Comparison of ENCODE assay signal across 26 cellular contexts in genomic region chr13:94033830-94034642, GRCh38.
A peak's percentile ranks its signal among the peaks of the same experiment; 100 is the strongest.
DNase-seq lines count a peak whose midpoint lies in the region; ATAC-seq and TF ChIP-seq lines count a peak whose summit lies in the region.
"Had no signal": no experiment of that assay in that cellular context is flagged by ENCODE, and none has a peak within 500 bp of the region (broad histone marks: within the 10 kb centered on the region; RNA-seq: fewer than 3 reads in every experiment).

No MANE protein-coding gene starts in this region.

- H3K27me3 ChIP-seq in SK-N-SH (ENCODE audit: insufficient read depth): no peaks in the 10 kb centered on the region
- no peaks in the 10 kb centered on the region for H3K27me3 ChIP-seq in heart left ventricle
- H3K27me3 ChIP-seq in body of pancreas: no peaks in the 10 kb centered on the region

- H3K36me3 ChIP-seq in SK-N-SH (replicated peaks in 1 of 2; ENCODE audit: control insufficient read depth in 1 of 2, insufficient read depth in 2 of 2, low read length in 1 of 2) (no peaks in the 10 kb centered on the region), heart left ventricle (no peaks in the 10 kb centered on the region), body of pancreas (replicated peaks in 1 of 2; ENCODE audit: insufficient read depth in 1 of 2, low read depth in 2 of 2) (no peaks in the 10 kb centered on the region)

- H3F3A ChIP-seq in SK-N-SH (replicated peaks; ENCODE audit: insufficient read depth): no peaks in the 10 kb centered on the region

- DNase-seq in NCI-H2107 treated with DMSO at 0.1 percent for 48 hours (lab: John Stamatoyannopoulos, UW; ENCODE audit: unreplicated experiment) (peak; percentile 38), NCI-H2107 (lab: John Stamatoyannopoulos, UW) (no peak), SK-N-SH (no peak), fibroblast of peridontal ligament (ENCODE audit: extremely low read depth) (peak; percentile 17), erythroblast (lab: John Stamatoyannopoulos, UW) (no peak), heart left ventricle (no peak), germinal center (ENCODE audit: low spot score) (no peak), body of pancreas (no peak)
- DNase-seq: activated CD4-positive, alpha-beta T cell treated with anti-CD3 and anti-CD28 coated beads, Interleukin-2, amount 10 ng/mL, durations not matched to agents 7 days and 5 days; activated T-cell treated with anti-CD3 and anti-CD28 coated beads, Interleukin-2, amount 50 U/mL, for 4 hours; CD4-positive, CD25-positive, alpha-beta regulatory T cell; cortex of kidney; effector memory CD8-positive, alpha-beta T cell; foreskin melanocyte; GOT3; hippocampal formation; mesenchymal stem cell; NCI-H2081; NCI-H524; Right ventricle myocardium superior; stimulated activated naive CD4-positive, alpha-beta T cell; WERI-Rb-1 had no signal

- H3K27ac ChIP-seq in SK-N-SH (ENCODE audit: low read depth in 2 of 2, low read length in 1 of 2): peak overlapping the region in 1 of 2 experiments; percentile 68; a peak in 2 of 4 replicates
- H3K27ac ChIP-seq in heart left ventricle: no peak overlapping the region
- H3K27ac ChIP-seq in body of pancreas: peak overlapping the region in 1 of 4 donors; percentile 1
- H3K27ac ChIP-seq: 22Rv1, WERI-Rb-1 had no signal

- intact Hi-C loops in heart left ventricle (cut with DNase I) (no loop called here), body of pancreas (cut with DNase I) (no loop called here)

- H3K9me3 ChIP-seq in SK-N-SH: no peaks in the 10 kb centered on the region
- no peaks in the 10 kb centered on the region for H3K9me3 ChIP-seq in heart left ventricle
- H3K9me3 ChIP-seq in body of pancreas: no peaks in the 10 kb centered on the region

- TF ChIP-seq POLR2A in erythroblast (IDR thresholded peaks at IDR 0.05; ENCODE audit: low read length) (no peak), heart left ventricle (IDR thresholded peaks at IDR 0.05) (no peak), body of pancreas (IDR thresholded peaks at IDR 0.05) (no peak)

- no peaks in the 10 kb centered on the region for H3K79me2 ChIP-seq in SK-N-SH (ENCODE audit: insufficient read depth)

- POLR2A ChIA-PET in SK-N-SH (lab: Yijun Ruan, JAX): no interaction called here

- no peaks in the 10 kb centered on the region for H3K9me2 ChIP-seq in SK-N-SH

- no peak overlapping the region; the same call in 1 of the 2 replicates for H2AFZ ChIP-seq in SK-N-SH (ENCODE audit: low read depth)

- H3K4me1 ChIP-seq in SK-N-SH (ENCODE audit: control insufficient read depth in 1 of 2, insufficient read depth in 2 of 2, low read depth in 1 of 2, low read length in 1 of 2): peaks cover 14 to 21% of the 10 kb centered on the region in 2 experiments; a peak in 3 of 4 replicates
- H3K4me1 ChIP-seq in heart left ventricle: peaks cover 0 to 5% (median 0%) of the 10 kb centered on the region in 12 donors
- peaks cover 3% of the 10 kb centered on the region for H3K4me1 ChIP-seq in body of pancreas

- ATAC-seq in heart left ventricle: no peak
- no peak for ATAC-seq in body of pancreas
- ATAC-seq: activated T-cell treated with anti-CD3 and anti-CD28 coated beads, Interleukin-2, amount 50 U/mL, for 4 hours; effector memory CD8-positive, alpha-beta T cell; esophagus mucosa; GM12878; left lobe of liver had no signal

- no peaks in the 10 kb centered on the region for H4K20me1 ChIP-seq in SK-N-SH (ENCODE audit: insufficient read depth)

- TF ChIP-seq EP300 in SK-N-SH (IDR thresholded peaks at IDR 0.05; ENCODE audit: borderline replicate concordance in 1 of 2, low read depth in 1 of 2, low read length in 1 of 2): 0 out of 4 replicates have a peak, but pooled peaks of 1 of the 2 experiments have one; percentile 16

- TF ChIP-seq RAD21 in SK-N-SH (IDR thresholded peaks at IDR 0.05; ENCODE audit: low read length): no peak

- TF ChIP-seq CTCF in SK-N-SH (IDR thresholded peaks at IDR 0.05): no peak
- no peak for TF ChIP-seq CTCF in heart left ventricle (IDR thresholded peaks at IDR 0.05)
- TF ChIP-seq CTCF in body of pancreas (IDR thresholded peaks at IDR 0.05): no peak

- WGBS in SK-N-SH (ENCODE audit: low lambda C conversion rate): 52% methylated on average over 7 of the region's 7 CpGs
- 45 to 62% (median 61%) methylated on average over 7 of the region's 7 CpGs for WGBS in heart left ventricle, 4 donors
- 32 to 35% methylated on average over 7 of the region's 7 CpGs for WGBS in body of pancreas, 2 donors

- H3K4me2 ChIP-seq in SK-N-SH: no peak overlapping the region

- H3K9ac ChIP-seq in SK-N-SH: no peak overlapping the region

- CTCF ChIA-PET in SK-N-SH (lab: Yijun Ruan, JAX): no interaction called here

- H3K4me3 ChIP-seq in SK-N-SH (ENCODE audit: low read depth in 2 of 2, low read length in 1 of 2) (no peak overlapping the region), heart left ventricle (no peak overlapping the region), body of pancreas (no peak overlapping the region)
- H3K4me3 ChIP-seq: GM12878 had no signal

TF ChIP-seq in SK-N-SH, 30 proteins besides CTCF, POLR2A, EP300 and RAD21:
- no peak for TF ChIP-seq TAF1 (IDR thresholded peaks at IDR 0.05; ENCODE audit: borderline replicate concordance, low read depth, low read length)
- TF ChIP-seq CHD2 (IDR thresholded peaks at IDR 0.05; ENCODE audit: low read length, partially characterized antibody): no peak
- TF ChIP-seq, protein P1, sequence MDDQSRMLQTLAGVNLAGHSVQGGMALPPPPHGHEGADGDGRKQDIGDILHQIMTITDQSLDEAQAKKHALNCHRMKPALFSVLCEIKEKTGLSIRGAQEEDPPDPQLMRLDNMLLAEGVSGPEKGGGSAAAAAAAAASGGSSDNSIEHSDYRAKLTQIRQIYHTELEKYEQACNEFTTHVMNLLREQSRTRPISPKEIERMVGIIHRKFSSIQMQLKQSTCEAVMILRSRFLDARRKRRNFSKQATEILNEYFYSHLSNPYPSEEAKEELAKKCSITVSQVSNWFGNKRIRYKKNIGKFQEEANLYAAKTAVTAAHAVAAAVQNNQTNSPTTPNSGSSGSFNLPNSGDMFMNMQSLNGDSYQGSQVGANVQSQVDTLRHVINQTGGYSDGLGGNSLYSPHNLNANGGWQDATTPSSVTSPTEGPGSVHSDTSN (IDR thresholded peaks at IDR 0.05): peak; percentile 48
- no peak for TF ChIP-seq JUND (IDR thresholded peaks at IDR 0.05)
- TF ChIP-seq FOXJ3 (CRISPR knock-in tag; IDR thresholded peaks at IDR 0.05): no peak
- TF ChIP-seq SMC3 (IDR thresholded peaks at IDR 0.05; ENCODE audit: low read depth, low read length): no peak
- no peak for TF ChIP-seq RXRA (IDR thresholded peaks at IDR 0.05; ENCODE audit: borderline replicate concordance, low read depth)
- TF ChIP-seq FOSL2 (IDR thresholded peaks at IDR 0.05; ENCODE audit: borderline replicate concordance, low read depth): no peak
- peak; percentile 52 for TF ChIP-seq TCF12 (IDR thresholded peaks at IDR 0.05)
- no peak for TF ChIP-seq MXI1 (IDR thresholded peaks at IDR 0.05; ENCODE audit: low read depth, low read length)
- no peak for TF ChIP-seq RCOR1 (IDR thresholded peaks at IDR 0.05; ENCODE audit: low read length)
TF ChIP-seq in SK-N-SH: peak in this region for 2.

Comparison
In these comparisons a context has a peak if more than half of its experiments do, and no peak if none do; other contexts are left out.
1. DNase-seq: peak in NCI-H2107 treated with DMSO at 0.1 percent for 48 hours (single experiment) and fibroblast of peridontal ligament (single experiment); none in NCI-H2107 (single experiment), SK-N-SH (single experiment), erythroblast (0 of 2), heart left ventricle (0 of 5), germinal center (single experiment) and body of pancreas (0 of 4).